ENCODE assay signal across 1 cellular context in the genomic region with DNA sequence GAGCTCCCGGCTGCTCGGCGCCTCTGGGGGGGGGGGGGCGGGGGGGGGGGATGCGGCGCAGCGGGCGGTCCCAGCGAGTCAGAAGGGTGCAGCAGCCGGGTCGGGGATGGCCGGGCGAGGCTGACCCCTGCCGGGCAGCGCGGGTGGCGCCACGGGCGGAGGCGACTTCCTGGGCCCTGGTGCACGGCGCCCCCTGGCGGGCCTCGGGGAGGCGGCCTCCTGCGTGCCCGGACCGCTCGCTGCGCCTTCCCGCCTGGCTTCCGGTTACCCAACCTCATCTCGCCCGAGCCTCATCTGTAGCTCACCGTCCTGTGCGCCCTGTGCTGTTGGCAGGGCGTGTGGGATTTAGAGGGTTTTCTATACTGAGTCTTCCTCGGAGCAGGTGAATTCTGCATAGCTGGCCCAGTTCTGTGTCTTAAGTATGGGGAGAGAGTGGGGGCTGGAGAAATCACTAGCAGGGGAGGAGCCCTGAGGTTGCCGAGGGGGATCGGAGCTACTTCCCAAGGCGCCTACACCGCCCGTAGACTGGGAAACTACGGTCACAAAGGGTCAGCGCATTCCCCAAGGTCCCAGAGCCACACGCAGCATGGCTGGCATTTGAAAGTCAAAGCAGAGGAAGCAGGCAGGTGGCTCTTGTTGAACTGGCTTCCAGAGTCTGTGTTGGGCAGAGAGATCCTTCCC.
TF ChIP-seq lines count a peak whose summit lies in the region.

No MANE protein-coding gene starts in this region.

TF ChIP-seq in GM12878, 131 proteins besides CTCF, POLR2A, EP300 and RAD21 (continued from another document and continues in another):
- TF ChIP-seq SMARCA5 (IDR thresholded peaks at IDR 0.05) (peak; percentile 99), FOS (IDR thresholded peaks at IDR 0.05; ENCODE audit: borderline replicate concordance, extremely low read depth, insufficient read length) (no peak), IKZF2 (IDR thresholded peaks at IDR 0.05) (no peak), NR2F1 (conservative IDR thresholded peaks at IDR 0.05) (peak; percentile 58; the same call in 1 of the 2 replicates), SREBF2 (IDR thresholded peaks at IDR 0.05; ENCODE audit: low read length) (no peak), EGR1 (IDR thresholded peaks at IDR 0.05; ENCODE audit: borderline replicate concordance in 1 of 2, low read depth in 2 of 2, low read length in 2 of 2) (peak in 1 of 2 experiments; percentile 32; a peak in 1 of 3 replicates), SRF (IDR thresholded peaks at IDR 0.05; ENCODE audit: low read depth in 2 of 2, low read length in 2 of 2) (no peak), CHD2 (IDR thresholded peaks at IDR 0.05; ENCODE audit: borderline replicate concordance, low read depth, low read length) (no peak), CREB1 (IDR thresholded peaks at IDR 0.05; ENCODE audit: low read depth) (peak; percentile 27; the same call in 1 of the 2 replicates), ZBTB33 (IDR thresholded peaks at IDR 0.05) (no peak; the same call in 1 of the 2 replicates), MYB (IDR thresholded peaks at IDR 0.05; ENCODE audit: borderline replicate concordance, low read depth, low read length) (no peak), GABPA (IDR thresholded peaks at IDR 0.05; ENCODE audit: low read depth) (no peak), PRDM15 (CRISPR knock-in tag; IDR thresholded peaks at IDR 0.05) (no peak), ZNF687 (IDR thresholded peaks at IDR 0.05) (peak; percentile 69), E4F1 (IDR thresholded peaks at IDR 0.05; ENCODE audit: borderline replicate concordance, partially characterized antibody) (peak; percentile 42), TAF1 (IDR thresholded peaks at IDR 0.05; ENCODE audit: borderline replicate concordance, low read depth, low read length) (no peak), CEBPB (IDR thresholded peaks at IDR 0.05; ENCODE audit: borderline replicate concordance in 1 of 2, low read depth in 2 of 2, low read length in 2 of 2) (no peak), MEF2B (IDR thresholded peaks at IDR 0.05; ENCODE audit: partially characterized antibody, poor library complexity, severe bottlenecking) (no peak), STAT3 (IDR thresholded peaks at IDR 0.05; ENCODE audit: low read depth, low read length) (no peak), REST (IDR thresholded peaks at IDR 0.05; ENCODE audit: low read depth, low read length) (no peak), PML (IDR thresholded peaks at IDR 0.05; ENCODE audit: low read length) (no peak), NR2C1 (IDR thresholded peaks at IDR 0.05) (peak; percentile 33; the same call in 1 of the 2 replicates), SREBF1 (IDR thresholded peaks at IDR 0.05; ENCODE audit: low read length) (no peak), POLR2AphosphoS2 (IDR thresholded peaks at IDR 0.05; ENCODE audit: low read depth, low read length) (no peak)
- TF ChIP-seq, protein P1, sequence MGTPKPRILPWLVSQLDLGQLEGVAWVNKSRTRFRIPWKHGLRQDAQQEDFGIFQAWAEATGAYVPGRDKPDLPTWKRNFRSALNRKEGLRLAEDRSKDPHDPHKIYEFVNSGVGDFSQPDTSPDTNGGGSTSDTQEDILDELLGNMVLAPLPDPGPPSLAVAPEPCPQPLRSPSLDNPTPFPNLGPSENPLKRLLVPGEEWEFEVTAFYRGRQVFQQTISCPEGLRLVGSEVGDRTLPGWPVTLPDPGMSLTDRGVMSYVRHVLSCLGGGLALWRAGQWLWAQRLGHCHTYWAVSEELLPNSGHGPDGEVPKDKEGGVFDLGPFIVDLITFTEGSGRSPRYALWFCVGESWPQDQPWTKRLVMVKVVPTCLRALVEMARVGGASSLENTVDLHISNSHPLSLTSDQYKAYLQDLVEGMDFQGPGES (IDR thresholded peaks at IDR 0.05), result peak; percentile 26; the same call in 1 of the 2 replicates
- TF ChIP-seq, protein P2, sequence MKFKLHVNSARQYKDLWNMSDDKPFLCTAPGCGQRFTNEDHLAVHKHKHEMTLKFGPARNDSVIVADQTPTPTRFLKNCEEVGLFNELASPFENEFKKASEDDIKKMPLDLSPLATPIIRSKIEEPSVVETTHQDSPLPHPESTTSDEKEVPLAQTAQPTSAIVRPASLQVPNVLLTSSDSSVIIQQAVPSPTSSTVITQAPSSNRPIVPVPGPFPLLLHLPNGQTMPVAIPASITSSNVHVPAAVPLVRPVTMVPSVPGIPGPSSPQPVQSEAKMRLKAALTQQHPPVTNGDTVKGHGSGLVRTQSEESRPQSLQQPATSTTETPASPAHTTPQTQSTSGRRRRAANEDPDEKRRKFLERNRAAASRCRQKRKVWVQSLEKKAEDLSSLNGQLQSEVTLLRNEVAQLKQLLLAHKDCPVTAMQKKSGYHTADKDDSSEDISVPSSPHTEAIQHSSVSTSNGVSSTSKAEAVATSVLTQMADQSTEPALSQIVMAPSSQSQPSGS (IDR thresholded peaks at IDR 0.05; ENCODE audit: low read length), result no peak
- TF ChIP-seq, protein P3, sequence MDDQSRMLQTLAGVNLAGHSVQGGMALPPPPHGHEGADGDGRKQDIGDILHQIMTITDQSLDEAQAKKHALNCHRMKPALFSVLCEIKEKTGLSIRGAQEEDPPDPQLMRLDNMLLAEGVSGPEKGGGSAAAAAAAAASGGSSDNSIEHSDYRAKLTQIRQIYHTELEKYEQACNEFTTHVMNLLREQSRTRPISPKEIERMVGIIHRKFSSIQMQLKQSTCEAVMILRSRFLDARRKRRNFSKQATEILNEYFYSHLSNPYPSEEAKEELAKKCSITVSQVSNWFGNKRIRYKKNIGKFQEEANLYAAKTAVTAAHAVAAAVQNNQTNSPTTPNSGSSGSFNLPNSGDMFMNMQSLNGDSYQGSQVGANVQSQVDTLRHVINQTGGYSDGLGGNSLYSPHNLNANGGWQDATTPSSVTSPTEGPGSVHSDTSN (IDR thresholded peaks at IDR 0.05; ENCODE audit: insufficient replicate concordance, low read depth, low read length), result no peak
